In genomic region chr12:117671734-117672133, GRCh38 we compare ENCODE assay signal across 8 cellular contexts.
DNase-seq lines count a peak whose midpoint lies in the region; ATAC-seq and TF ChIP-seq lines count a peak whose summit lies in the region.

No MANE protein-coding gene starts in this region.

- no peak overlapping the region for H3K27ac ChIP-seq in HCT116 (ENCODE audit: low read depth, low read length)

- POLR2A ChIA-PET in HCT116 (lab: Charles Lee), result interaction anchor here (0.6 kb wide), 1 partner anchor 14 kb away, joined by 3 read pairs; no protein-coding TSS in a partner anchor

- RAD21 ChIA-PET in HCT116 (lab: Charles Lee; ENCODE audit: low non-redundant PET in 1 of 2, low total read pairs in 2 of 2, uncharacterized antibody in 2 of 2, unreplicated experiment in 2 of 2), result interaction anchor here in 1 of 2 experiments (0.9 kb wide), 1 partner anchor 305 kb away, joined by 3 read pairs; no protein-coding TSS in a partner anchor

- H4K20me1 ChIP-seq in HCT116 (ENCODE audit: insufficient read depth), result no peaks in the 10 kb centered on the region

- H3K27me3 ChIP-seq in HCT116 (ENCODE audit: insufficient read depth, low read length), result 0 out of 2 replicates have a peak, but pooled peaks cover 5% of the 10 kb centered on the region

- TF ChIP-seq POLR2A in HCT116 (IDR thresholded peaks at IDR 0.05; ENCODE audit: borderline replicate concordance, extremely low read depth, insufficient read depth, insufficient read length), result no peak

- TF ChIP-seq CTCF in HCT116 (IDR thresholded peaks at IDR 0.05 in 2 of 3, conservative IDR thresholded peaks at IDR 0.05 in 1 of 3; ENCODE audit: borderline replicate concordance in 1 of 3, insufficient read depth in 1 of 3, low read depth in 2 of 3, low read length in 2 of 3), result peak; percentile 74 to 90 (median 88); a peak in 5 of 6 replicates

- peaks cover 0 to 5% of the 10 kb centered on the region in 2 experiments; a peak in 1 of 4 replicates for H3K4me1 ChIP-seq in HCT116 (ENCODE audit: control insufficient read depth in 1 of 2, insufficient read depth in 2 of 2, low read length in 2 of 2)

- intact Hi-C loops in HCT116 (cut with micrococcal nuclease), result loop anchor here (1.0 to 5.0 kb wide), 3 partner anchors 166 to 459 kb away; no protein-coding TSS in a partner anchor

- ATAC-seq in HCT116, result peak; percentile 90
- ATAC-seq in left lobe of liver, result peak; percentile 78
- no peak for ATAC-seq in GM21786 (IDR thresholded peaks at IDR 0.05; ENCODE audit: unreplicated experiment)

- no peak overlapping the region for H3K4me3 ChIP-seq in HCT116 (replicated peaks in 1 of 2; ENCODE audit: low read depth in 1 of 2, low read length in 2 of 2)

- peak; percentile 84 for TF ChIP-seq RAD21 in HCT116 (IDR thresholded peaks at IDR 0.05; ENCODE audit: low read depth)

- no peak overlapping the region for H3K4me2 ChIP-seq in HCT116 (ENCODE audit: low read length)

- BruUV-seq in HCT116 (replicated peaks; lab: Mats Ljungman, UMichigan), result no TSS peak

- CTCF ChIA-PET in HCT116 (lab: Charles Lee), result interaction anchor here (0.6 to 1.1 kb wide), 11 partner anchors 9 to 436 kb away, joined by 3 to 27 read pairs (median 4); no protein-coding TSS in a partner anchor

- H3K9me3 ChIP-seq in HCT116 (ENCODE audit: control insufficient read depth in 1 of 2, insufficient read depth in 1 of 2, low read depth in 1 of 2, low read length in 2 of 2), result no peaks in the 10 kb centered on the region

- H3K36me3 ChIP-seq in HCT116 (ENCODE audit: control insufficient read depth in 1 of 2, insufficient read depth in 2 of 2, low read length in 2 of 2), result no peaks in the 10 kb centered on the region

- H3K79me2 ChIP-seq in HCT116 (ENCODE audit: insufficient read depth, low read length), result no peaks in the 10 kb centered on the region

- no peak overlapping the region for H3K9ac ChIP-seq in HCT116 (ENCODE audit: low read length)

- in situ Hi-C loops in SK-MEL-5 (cut with HindIII; ENCODE audit: low pct_unique_long_range_greater_than_20kb, low sequenced_read_pairs), result no loop called here

- H2AFZ ChIP-seq in HCT116 (ENCODE audit: low read depth, low read length, poor library complexity, severe bottlenecking), result no peak overlapping the region

- H3K9me2 ChIP-seq in HCT116 (ENCODE audit: insufficient read depth), result no peaks in the 10 kb centered on the region

- DNase-seq in D341Med (ENCODE audit: low spot score) (peak; percentile 37), HCT116 (ENCODE audit: low read depth, low spot score) (peak; percentile 29), SK-MEL-5 (ENCODE audit: low read depth, low spot score) (peak; percentile 68), left lobe of liver (ENCODE audit: low spot score) (peak; percentile 48), NCI-H1048 (lab: John Stamatoyannopoulos, UW) (no peak), KG1 (lab: John Stamatoyannopoulos, UW) (no peak), germinal center (ENCODE audit: low spot score) (no peak)

TF ChIP-seq in HCT116, 20 proteins besides CTCF, POLR2A, EP300 and RAD21:
- no peak for TF ChIP-seq ELF1 (IDR thresholded peaks at IDR 0.05; ENCODE audit: borderline replicate concordance, low read depth)
- 0 out of 2 replicates have a peak, but pooled peaks have one; percentile 44 for TF ChIP-seq CBX3 (IDR thresholded peaks at IDR 0.05; ENCODE audit: low read depth)

Comparison
In these comparisons a context has a peak if more than half of its experiments do, and no peak if none do; other contexts are left out.
1. DNase-seq: peak in D341Med (single experiment), HCT116 (single experiment), SK-MEL-5 (single experiment) and left lobe of liver (single experiment); none in NCI-H1048 (single experiment), KG1 (single experiment) and germinal center (single experiment).